In the genomic region with DNA sequence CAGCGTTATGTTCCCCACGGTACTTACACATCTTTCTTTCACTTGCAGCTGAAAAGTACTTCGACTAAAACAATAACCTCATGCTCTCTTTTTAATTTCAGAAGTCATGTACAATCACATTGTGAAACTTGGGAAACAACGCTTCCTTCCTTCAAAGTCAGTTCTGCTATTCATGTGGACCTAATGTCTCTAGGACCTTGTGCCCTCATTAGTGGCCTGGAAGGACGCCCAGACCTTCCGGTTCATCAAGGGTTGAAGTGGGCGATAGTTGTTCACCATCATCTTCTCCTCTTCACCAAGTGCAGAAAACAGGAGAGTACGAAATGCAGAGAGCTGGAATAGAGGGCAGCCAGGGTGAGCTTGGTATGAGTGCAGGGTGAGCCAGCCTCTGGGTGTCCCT, we compare ENCODE assay signal across 11 cellular contexts. TPM values are rescaled to one million over a fixed set of nuclear protein-coding genes. Genes with fewer than 3 reads are reported as not detected.
"Had no signal": no experiment of that assay in that cellular context is flagged by ENCODE, and none has a peak within 500 bp of the region (broad histone marks: within the 10 kb centered on the region; RNA-seq: fewer than 3 reads in every experiment).

No MANE protein-coding gene starts in this region.

RNA-seq across cellular contexts. Expression of a gene that starts 48.4 kb away (rescaled TPM):
- total RNA-seq: activated CD4-positive, alpha-beta T cell treated with anti-CD3 and anti-CD28 coated beads, Interleukin-2, amount 10 ng/mL, durations not matched to agents 24 days and 14 days; activated CD8-positive, alpha-beta T cell treated with anti-CD3 and anti-CD28 coated beads for 36 hours; activated naive CD4-positive, alpha-beta T cell treated with anti-CD3 and anti-CD28 coated beads for 36 hours; activated naive CD4-positive, alpha-beta T cell treated with anti-CD3 and anti-CD28 coated beads, Interleukin-2, amount 50 U/mL, for 72 hours; bronchial epithelial cell; cerebellum; OCI-LY7; Right ventricle myocardium inferior; SK-MEL-5; T-helper 1 cell treated with Interleukin-12 subunit alpha and Interleukin-12 subunit beta and Interleukin-4 antibody, amounts not matched to agents 30 ng/mL and 1 ng/mL, for 36 hours; T-helper 2 cell treated with Interferon-gamma antibody and Interleukin-4, amounts not matched to agents 100 ng/mL and 5 ng/mL, for 36 hours had no signal
